In genomic region chr17:78577296-78577695, GRCh38 we compare ENCODE assay signal across 15 cellular contexts. TPM values are rescaled to one million over a fixed set of nuclear protein-coding genes. Genes with fewer than 3 reads are reported as not detected.
DNase-seq lines count a peak whose midpoint lies in the region; ATAC-seq and TF ChIP-seq lines count a peak whose summit lies in the region.
"Had no signal": no experiment of that assay in that cellular context is flagged by ENCODE, and none has a peak within 500 bp of the region (broad histone marks: within the 10 kb centered on the region; RNA-seq: fewer than 3 reads in every experiment).

TSS of gene DNAH17 (minus strand) at chr17:78577396. CDS start at chr17:78575057, 2,339 bp downstream.

- H3K9me3 ChIP-seq in heart right ventricle (no peaks in the 10 kb centered on the region), testis (no peaks in the 10 kb centered on the region)
- H3K9me3 ChIP-seq: Caco-2, HAP-1 had no signal

- H3K27ac Mint-ChIP-seq in CD14-positive monocyte (peak within 1 kb of the TSS; percentile 49 to 85 (median 81)), nephron (peak within 1 kb of the TSS in 2 of 3 experiments; percentile 22 to 77)
- H3K27ac Mint-ChIP-seq: B cell; CD8-positive, alpha-beta memory T cell had no signal

- H3K4me3 ChIP-seq in heart right ventricle (no peak within 1 kb of the TSS), testis (no peak within 1 kb of the TSS)
- H3K4me3 ChIP-seq: HAP-1 had no signal

- TF ChIP-seq POLR2A in testis (IDR thresholded peaks at IDR 0.05), result no peak

- H3K36me3 ChIP-seq in heart right ventricle, result no peaks in the 10 kb centered on the region
- no peaks in the 10 kb centered on the region for H3K36me3 ChIP-seq in testis (ENCODE audit: low read depth, missing control alignments)
- H3K36me3 ChIP-seq: HAP-1 had no signal

- H3K27ac ChIP-seq in heart right ventricle, result peak within 1 kb of the TSS; percentile 7 to 73 (median 66)
- H3K27ac ChIP-seq in testis, result no peak within 1 kb of the TSS

- TF ChIP-seq CTCF in heart right ventricle (IDR thresholded peaks at IDR 0.05) (no peak), CD14-positive monocyte (IDR thresholded peaks at IDR 0.05) (no peak), nephron (IDR thresholded peaks at IDR 0.05; ENCODE audit: unreplicated experiment in 3 of 3) (no peak), testis (IDR thresholded peaks at IDR 0.05) (no peak)

- no peak within 1 kb of the TSS for H3K4me3 Mint-ChIP-seq in CD14-positive monocyte
- no peak within 1 kb of the TSS for H3K4me3 Mint-ChIP-seq in nephron
- H3K4me3 Mint-ChIP-seq: B cell; CD8-positive, alpha-beta memory T cell had no signal

- H3K4me1 Mint-ChIP-seq in CD14-positive monocyte (peaks cover 38% of the 10 kb centered on the region), nephron (peaks cover 16% of the 10 kb centered on the region)
- H3K4me1 Mint-ChIP-seq: CD8-positive, alpha-beta memory T cell had no signal

- H3K9me3 Mint-ChIP-seq in CD14-positive monocyte, result peaks cover 0 to 3% (median 0%) of the 10 kb centered on the region in 7 donors
- H3K9me3 Mint-ChIP-seq in nephron, result no peaks in the 10 kb centered on the region
- H3K9me3 Mint-ChIP-seq: CD8-positive, alpha-beta memory T cell had no signal

- H3K4me1 ChIP-seq in heart right ventricle, result peaks cover 0 to 19% (median 3%) of the 10 kb centered on the region in 9 donors
- no peaks in the 10 kb centered on the region for H3K4me1 ChIP-seq in testis
- H3K4me1 ChIP-seq: Caco-2, HAP-1 had no signal

- DNase-seq in heart right ventricle (no peak), left ventricle myocardium superior (no peak), CD14-positive monocyte (ENCODE audit: low spot score) (no peak), testis (no peak), RPMI8226 (no peak), NCI-H2227 (lab: John Stamatoyannopoulos, UW; ENCODE audit: unreplicated experiment) (no peak)
- DNase-seq: Caco-2; CD8-positive, alpha-beta memory T cell; DND-41; GDM1; GOT3 had no signal

- ATAC-seq in heart right ventricle, result no peak
- ATAC-seq in left ventricle myocardium superior, result no peak

- intact Hi-C loops in heart right ventricle (cut with DNase I) (no loop called here), left ventricle myocardium superior (cut with micrococcal nuclease) (no loop called here), CD14-positive monocyte (cut with micrococcal nuclease) (no loop called here), testis (cut with DNase I; ENCODE audit: low total_unique reads) (no loop called here)

- H3K27me3 ChIP-seq in heart right ventricle (peaks cover 0 to under 1% (median 0%) of the 10 kb centered on the region in 7 donors), testis (no peaks in the 10 kb centered on the region)

- H3K27me3 Mint-ChIP-seq in CD14-positive monocyte (ENCODE audit: low read depth in 3 of 3), result peaks cover 0 to 3% (median 0%) of the 10 kb centered on the region in 3 donors
- peaks cover 5% of the 10 kb centered on the region for H3K27me3 Mint-ChIP-seq in nephron (ENCODE audit: low read depth)

- no peaks in the 10 kb centered on the region for H3K36me3 Mint-ChIP-seq in CD14-positive monocyte
- H3K36me3 Mint-ChIP-seq in nephron (ENCODE audit: low read depth), result no peaks in the 10 kb centered on the region
- H3K36me3 Mint-ChIP-seq: CD8-positive, alpha-beta memory T cell had no signal

- WGBS in heart right ventricle, 2 donors, result 90 to 95% methylated on average over 9 of the region's 9 CpGs
- WGBS in testis, 2 donors, result 81 to 89% methylated on average over 9 of the region's 9 CpGs

RNA-seq across cellular contexts. Expression of gene DNAH17, which starts in this region (rescaled TPM):
- under 1 TPM in 6 of 10 donors, not detected in 4; 0.05 to 0.30 (median 0.09) TPM for total RNA-seq in heart right ventricle
- polyA plus RNA-seq in heart right ventricle, result under 1 TPM; 0.07 to 0.14 TPM
- not detected for total RNA-seq in left ventricle myocardium superior
- under 1 TPM; 0.11 to 0.51 TPM for polyA plus RNA-seq in CD14-positive monocyte
- 10 to 100 TPM; 38.5 to 57.6 TPM for total RNA-seq in testis
- 93.1 TPM for polyA plus RNA-seq in testis (ENCODE audit: insufficient read depth, low read depth, low replicate concordance)
- total RNA-seq: HT1080 had no signal
- polyA plus RNA-seq: CD8-positive, alpha-beta memory T cell had no signal

Comparison
In these comparisons a context has a peak if more than half of its experiments do, and no peak if none do; other contexts are left out.
1. RNA of gene DNAH17 (total RNA-seq): 38.5 to 57.6 TPM in testis; not detected in left ventricle myocardium superior (single experiment) and 0.05 to 0.30 TPM in heart right ventricle; every median in the first group is over 10 times any median in the second.
2. RNA of gene DNAH17 (polyA plus RNA-seq): 93.1 TPM in testis (single experiment); 0.11 to 0.51 TPM in CD14-positive monocyte and 0.07 to 0.14 TPM in heart right ventricle; every median in the first group is over 10 times any median in the second.
3. H3K27ac ChIP-seq: peak in heart right ventricle (10 of 10); none in testis (0 of 2).